28 cellular contexts compared by ENCODE assay signal in the genomic region with DNA sequence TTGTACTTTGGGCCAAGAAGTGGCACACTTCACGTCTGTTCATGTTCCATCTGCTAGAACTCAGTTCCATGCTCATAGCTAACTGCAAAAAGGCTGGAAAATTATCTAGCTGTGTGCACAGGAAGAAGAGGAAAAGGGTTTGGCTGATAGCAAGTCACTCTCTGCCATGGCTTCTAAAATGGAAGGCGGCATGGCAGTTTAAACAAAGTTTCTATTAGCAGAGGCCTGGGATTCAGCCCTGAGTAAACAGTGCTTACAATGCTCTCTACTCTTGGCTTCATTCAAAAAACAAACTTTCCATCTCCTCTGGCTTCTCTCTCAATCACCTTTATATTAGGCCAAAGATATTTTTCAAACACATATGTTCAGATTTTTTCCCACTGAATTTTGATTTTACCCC.
"Had no signal": no experiment of that assay in that cellular context is flagged by ENCODE, and none has a peak within 500 bp of the region (broad histone marks: within the 10 kb centered on the region; RNA-seq: fewer than 3 reads in every experiment).

No MANE protein-coding gene starts in this region.

- DNase-seq: activated CD4-positive, alpha-beta T cell treated with anti-CD3 and anti-CD28 coated beads for 4 hours; activated CD4-positive, alpha-beta T cell treated with anti-CD3 and anti-CD28 coated beads, Interleukin-2, amount 50 U/mL, for 4 hours; activated naive CD4-positive, alpha-beta T cell treated with Interleukin-2 at 50 U/mL for 16 hours; activated naive CD8-positive, alpha-beta T cell treated with anti-CD3 and anti-CD28 coated beads for 36 hours; activated T-cell treated with anti-CD3 and anti-CD28 coated beads for 4 hours; activated T-cell treated with anti-CD3 and anti-CD28 coated beads, Interleukin-2, amount 50 U/mL, for 72 hours; aorta; body of pancreas; dermis blood vessel endothelial cell; effector CD4-positive, alpha-beta T cell; gastrocnemius medialis; glutamatergic neuron; left cardiac atrium; naive B cell; nephron progenitor cell; ovary; stimulated activated CD4-positive, alpha-beta T cell treated with anti-CD3 and anti-CD28 coated beads, Interleukin-12 subunit alpha, Interleukin-12 subunit beta, amount 100 ng/mL, for 4 hours; stimulated activated CD4-positive, alpha-beta T cell treated with anti-CD3 and anti-CD28 coated beads, Interleukin-4, amount 100 ng/mL, for 1 hour; thyroid gland; upper lobe of left lung had no signal

- H3K36me3 ChIP-seq: adrenal gland, gastrocnemius medialis, ovary, thyroid gland, upper lobe of left lung, vagina had no signal

- H3K4me1 ChIP-seq: adrenal gland, body of pancreas, gastrocnemius medialis, upper lobe of left lung, vagina had no signal

- H3K27ac ChIP-seq: adrenal gland, body of pancreas, epithelial cell of prostate, gastrocnemius medialis, ovary, skin epidermis, thyroid gland, upper lobe of left lung, vagina, VCaP had no signal

- FAIRE-seq: colon, endometrium, islet of Langerhans had no signal

- H3K27me3 ChIP-seq: adrenal gland, body of pancreas, gastrocnemius medialis, ovary, thyroid gland, upper lobe of left lung, vagina had no signal

- H3K4me3 ChIP-seq: adrenal gland, body of pancreas, gastrocnemius medialis, ovary, skin epidermis, thyroid gland, upper lobe of left lung, vagina had no signal

- H3K9me3 ChIP-seq: adrenal gland, body of pancreas, gastrocnemius medialis, ovary, thyroid gland, upper lobe of left lung, vagina had no signal
